ENCODE assay signal across 8 cellular contexts in genomic region chr9:124480621-124480981, GRCh38. TPM values are rescaled to one million over a fixed set of nuclear protein-coding genes. Genes with fewer than 3 reads are reported as not detected.
DNase-seq lines count a peak whose midpoint lies in the region; ATAC-seq and TF ChIP-seq lines count a peak whose summit lies in the region.

No MANE protein-coding gene starts in this region.

- H3K27me3 ChIP-seq in BE2C (no peaks in the 10 kb centered on the region; the same call in 1 of the 2 replicates), Peyer's patch (peaks cover 0 to 26% of the 10 kb centered on the region in 2 donors), heart right ventricle (peaks cover 20 to 91% (median 82%) of the 10 kb centered on the region in 7 donors)

- DNase-seq in BE2C = peak; percentile 65
- peak; percentile 27 for DNase-seq in H4 (ENCODE audit: low spot score)
- DNase-seq in Peyer's patch = no peak
- no peak for DNase-seq in heart right ventricle
- DNase-seq in GDM1 (lab: John Stamatoyannopoulos, UW) = no peak

- TF ChIP-seq CTCF in BE2C (IDR thresholded peaks at IDR 0.05; ENCODE audit: low read depth, low read length) (peak; percentile 65), Peyer's patch (IDR thresholded peaks at IDR 0.05) (peak in 4 of 6 experiments; percentile 15 to 29 (median 23)), heart right ventricle (IDR thresholded peaks at IDR 0.05) (peak in 8 of 9 donors; percentile 6 to 45 (median 33))

- no peak for TF ChIP-seq POLR2A in Peyer's patch (IDR thresholded peaks at IDR 0.05)

- H3K27ac ChIP-seq in Peyer's patch (no peak overlapping the region), heart right ventricle (no peak overlapping the region)

- H3K4me3 ChIP-seq in BE2C (ENCODE audit: low read depth, low read length) (no peak overlapping the region), Peyer's patch (no peak overlapping the region), heart right ventricle (no peak overlapping the region)

- H3K36me3 ChIP-seq in BE2C = no peaks in the 10 kb centered on the region
- no peaks in the 10 kb centered on the region for H3K36me3 ChIP-seq in Peyer's patch
- H3K36me3 ChIP-seq in heart right ventricle = no peaks in the 10 kb centered on the region

- peaks cover 14% of the 10 kb centered on the region for H3K4me1 ChIP-seq in BE2C
- peaks cover 0 to 11% (median 2%) of the 10 kb centered on the region in 4 donors for H3K4me1 ChIP-seq in Peyer's patch
- peaks cover 0 to 12% (median 4%) of the 10 kb centered on the region in 9 donors for H3K4me1 ChIP-seq in heart right ventricle

- no peaks in the 10 kb centered on the region for H3K9me3 ChIP-seq in BE2C
- H3K9me3 ChIP-seq in Peyer's patch = no peaks in the 10 kb centered on the region
- no peaks in the 10 kb centered on the region for H3K9me3 ChIP-seq in heart right ventricle

- WGBS in heart right ventricle, 2 donors = 9 to 18% methylated on average over 7 of the region's 7 CpGs

- ATAC-seq in heart right ventricle (peak in 2 of 8 donors; percentile 41 to 43), HG02885 (IDR thresholded peaks at IDR 0.05; ENCODE audit: poor library complexity, unreplicated experiment) (no peak), GM21360 (IDR thresholded peaks at IDR 0.05; ENCODE audit: unreplicated experiment) (no peak), HG02678 (IDR thresholded peaks at IDR 0.05; ENCODE audit: unreplicated experiment) (no peak)

- intact Hi-C loops in heart right ventricle (cut with DNase I) = no loop called here

RNA-seq across cellular contexts. Expression of gene NR5A1, which starts 26.6 kb away (rescaled TPM):
- polyA plus RNA-seq in BE2C (2012; ENCODE audit: insufficient read depth, insufficient read length, low read depth) = not detected
- total RNA-seq in H4 (2014; rRNA removed; shearing (Covaris generic)) = not detected in 2 replicates
- total RNA-seq in Peyer's patch = under 1 TPM in 1 of 4 donors, not detected in 3; 0.18 TPM
- total RNA-seq in heart right ventricle = not detected
- polyA plus RNA-seq in heart right ventricle = under 1 TPM; 0.01 to 0.15 TPM

RNA-seq across cellular contexts. Expression of gene ADGRD2, which starts 30.4 kb away (rescaled TPM):
- polyA plus RNA-seq in BE2C (2012; ENCODE audit: insufficient read depth, insufficient read length, low read depth) = 0.25 TPM
- not detected in 2 replicates for total RNA-seq in H4 (2014; rRNA removed; shearing (Covaris generic))
- total RNA-seq in Peyer's patch (not detected), heart right ventricle (under 1 TPM in 1 of 10 donors, not detected in 9; 0.68 TPM)
- polyA plus RNA-seq in heart right ventricle = under 1 TPM in 1 of 2 donors, not detected in 1; 0.03 TPM

Comparison
In these comparisons a context has a peak if more than half of its experiments do, and no peak if none do; other contexts are left out.
1. DNase-seq: peak in BE2C (single experiment) and H4 (single experiment); none in Peyer's patch (0 of 3), heart right ventricle (0 of 2) and GDM1 (single experiment).
2. Peak in every context shown above with its lines, with median percentiles within 50 percentile points of each other: CTCF ChIP-seq.